Comparison of ENCODE assay signal across 23 cellular contexts in genomic region chr11:2576116-2576515, GRCh38.
DNase-seq lines count a peak whose midpoint lies in the region; ATAC-seq and TF ChIP-seq lines count a peak whose summit lies in the region.
"Had no signal": no experiment of that assay in that cellular context is flagged by ENCODE, and none has a peak within 500 bp of the region (broad histone marks: within the 10 kb centered on the region; RNA-seq: fewer than 3 reads in every experiment).

No MANE protein-coding gene starts in this region.

- no peaks in the 10 kb centered on the region for H3K9me3 ChIP-seq in OCI-LY7 (ENCODE audit: low read length)
- H3K9me3 ChIP-seq: Caco-2, heart right ventricle, uterus had no signal

- no peaks in the 10 kb centered on the region for H3K4me1 Mint-ChIP-seq in activated CD4-positive, alpha-beta T cell treated with anti-CD3 and anti-CD28 coated beads for 36 hours
- H3K4me1 Mint-ChIP-seq in WTC11 = no peaks in the 10 kb centered on the region

- no peak overlapping the region for H3K4me3 Mint-ChIP-seq in activated CD4-positive, alpha-beta T cell treated with anti-CD3 and anti-CD28 coated beads for 36 hours
- H3K4me3 Mint-ChIP-seq in WTC11 = no peak overlapping the region

- DNase-seq in activated CD4-positive, alpha-beta T cell treated with anti-CD3 and anti-CD28 coated beads for 36 hours = peak; percentile 1
- DNase-seq in activated CD4-positive, alpha-beta T cell treated with anti-CD3 and anti-CD28 coated beads for 48 hours = no peak
- peak; percentile 6 for DNase-seq in WTC11 (ENCODE audit: low spot score)
- DNase-seq in left lobe of liver (ENCODE audit: low spot score) = peak; percentile 40
- DNase-seq in posterior vena cava (ENCODE audit: low spot score) = peak; percentile 62
- DNase-seq in DMS53 (lab: John Stamatoyannopoulos, UW) = no peak
- DNase-seq in OCI-LY7 (ENCODE audit: low spot score) = no peak
- DNase-seq: activated CD4-positive, alpha-beta T cell treated with anti-CD3 and anti-CD28 coated beads, Interleukin-2, amount 50 U/mL, for 48 hours; Caco-2; HCEC 1CT; MV-4-11; naive B cell; NCI-H1694 treated with DMSO at 0.1 percent for 48 hours; NCI-H345; PC-3 had no signal

- no peaks in the 10 kb centered on the region for H4K20me1 ChIP-seq in OCI-LY7 (ENCODE audit: insufficient read depth, low read length)

- H3K36me3 ChIP-seq in OCI-LY7 (ENCODE audit: insufficient read depth, low read length) = no peaks in the 10 kb centered on the region
- H3K36me3 ChIP-seq: SJSA1, uterus had no signal

- H3K4me1 ChIP-seq in OCI-LY7 (ENCODE audit: insufficient read depth, low read length, poor library complexity, severe bottlenecking) = no peaks in the 10 kb centered on the region
- H3K4me1 ChIP-seq: uterus had no signal

- TF ChIP-seq CTCF in WTC11 (IDR thresholded peaks at IDR 0.05) (no peak), OCI-LY7 (conservative IDR thresholded peaks at IDR 0.05; ENCODE audit: low read length) (no peak)

- no peak overlapping the region for H2AFZ ChIP-seq in OCI-LY7 (ENCODE audit: low read length)

- POLR2A ChIA-PET in activated CD4-positive, alpha-beta T cell treated with anti-CD3 and anti-CD28 coated beads for 36 hours (lab: Charles Lee) = no interaction called here
- POLR2A ChIA-PET in WTC11 (lab: Charles Lee) (no interaction called here), OCI-LY7 (lab: Charles Lee) (no interaction called here)

- H3K4me3 ChIP-seq in OCI-LY7 (ENCODE audit: low read depth, low read length, poor library complexity, severe bottlenecking) = no peak overlapping the region
- H3K4me3 ChIP-seq: heart right ventricle, SJSA1, smooth muscle cell, uterus had no signal

- CTCF ChIA-PET in activated CD4-positive, alpha-beta T cell treated with anti-CD3 and anti-CD28 coated beads for 36 hours (lab: Charles Lee) = interaction anchor here (1.1 kb wide), 1 partner anchor 43 kb away, joined by 3 read pairs; no protein-coding TSS in a partner anchor
- CTCF ChIA-PET in WTC11 (lab: Charles Lee) (no interaction called here), OCI-LY7 (lab: Charles Lee; ENCODE audit: unreplicated experiment) (no interaction called here)

- no peaks in the 10 kb centered on the region for H3K9me2 ChIP-seq in OCI-LY7 (ENCODE audit: insufficient read depth, low read length)

- no peaks in the 10 kb centered on the region for H3K79me2 ChIP-seq in OCI-LY7 (ENCODE audit: insufficient read depth, low read depth, low read length)

- H3K9me3 Mint-ChIP-seq in activated CD4-positive, alpha-beta T cell treated with anti-CD3 and anti-CD28 coated beads for 36 hours (ENCODE audit: low read depth) = no peaks in the 10 kb centered on the region
- H3K9me3 Mint-ChIP-seq in WTC11 = no peaks in the 10 kb centered on the region
- H3K9me3 Mint-ChIP-seq: activated naive CD4-positive, alpha-beta T cell treated with anti-CD3 and anti-CD28 coated beads, Interleukin-2, amount 50 U/mL, for 72 hours; naive B cell had no signal

- H3K36me3 Mint-ChIP-seq in activated CD4-positive, alpha-beta T cell treated with anti-CD3 and anti-CD28 coated beads for 36 hours (ENCODE audit: low read depth) = no peaks in the 10 kb centered on the region
- H3K36me3 Mint-ChIP-seq in WTC11 = no peaks in the 10 kb centered on the region
- H3K36me3 Mint-ChIP-seq: activated naive CD4-positive, alpha-beta T cell treated with anti-CD3 and anti-CD28 coated beads, Interleukin-2, amount 50 U/mL, for 72 hours; naive B cell had no signal

- no peak for ATAC-seq in activated CD4-positive, alpha-beta T cell treated with anti-CD3 and anti-CD28 coated beads for 36 hours
- ATAC-seq in WTC11 (no peak), left lobe of liver (no peak), GM21515 (IDR thresholded peaks at IDR 0.05; ENCODE audit: unreplicated experiment) (no peak)
- ATAC-seq: activated naive CD4-positive, alpha-beta T cell treated with anti-CD3 and anti-CD28 coated beads, Interleukin-2, amount 50 U/mL, for 72 hours; heart right ventricle; PC-3 had no signal

- intact Hi-C loops in activated CD4-positive, alpha-beta T cell treated with anti-CD3 and anti-CD28 coated beads for 36 hours (cut with DNase I, micrococcal nuclease) = no loop called here
- intact Hi-C loops in posterior vena cava (cut with DNase I) = no loop called here
- intact Hi-C loops in OCI-LY7 (cut with micrococcal nuclease; ENCODE audit: unreplicated experiment) = no loop called here

- no peak overlapping the region for H3K4me2 ChIP-seq in OCI-LY7 (ENCODE audit: low read length)
- H3K4me2 ChIP-seq: smooth muscle cell had no signal

- H3K27ac Mint-ChIP-seq in activated CD4-positive, alpha-beta T cell treated with anti-CD3 and anti-CD28 coated beads for 36 hours = no peak overlapping the region
- H3K27ac Mint-ChIP-seq in WTC11 = no peak overlapping the region
- H3K27ac Mint-ChIP-seq: activated naive CD4-positive, alpha-beta T cell treated with anti-CD3 and anti-CD28 coated beads, Interleukin-2, amount 50 U/mL, for 72 hours; naive B cell; progenitor cell of endocrine pancreas had no signal

- no TSS peak for BruUV-seq in OCI-LY7 (replicated peaks; lab: Mats Ljungman, UMichigan)

- H3K27me3 Mint-ChIP-seq in activated CD4-positive, alpha-beta T cell treated with anti-CD3 and anti-CD28 coated beads for 36 hours = no peaks in the 10 kb centered on the region
- H3K27me3 Mint-ChIP-seq in WTC11 (ENCODE audit: low read depth) = peaks cover 52% of the 10 kb centered on the region
- H3K27me3 Mint-ChIP-seq: naive B cell had no signal

- H3K27ac ChIP-seq in OCI-LY7 (ENCODE audit: low read depth, low read length, poor library complexity, severe bottlenecking) = no peak overlapping the region
- H3K27ac ChIP-seq: 22Rv1, heart right ventricle, SJSA1, uterus had no signal

TF ChIP-seq in WTC11, 78 proteins besides CTCF, POLR2A, EP300 and RAD21:
- TF ChIP-seq, protein P1, sequence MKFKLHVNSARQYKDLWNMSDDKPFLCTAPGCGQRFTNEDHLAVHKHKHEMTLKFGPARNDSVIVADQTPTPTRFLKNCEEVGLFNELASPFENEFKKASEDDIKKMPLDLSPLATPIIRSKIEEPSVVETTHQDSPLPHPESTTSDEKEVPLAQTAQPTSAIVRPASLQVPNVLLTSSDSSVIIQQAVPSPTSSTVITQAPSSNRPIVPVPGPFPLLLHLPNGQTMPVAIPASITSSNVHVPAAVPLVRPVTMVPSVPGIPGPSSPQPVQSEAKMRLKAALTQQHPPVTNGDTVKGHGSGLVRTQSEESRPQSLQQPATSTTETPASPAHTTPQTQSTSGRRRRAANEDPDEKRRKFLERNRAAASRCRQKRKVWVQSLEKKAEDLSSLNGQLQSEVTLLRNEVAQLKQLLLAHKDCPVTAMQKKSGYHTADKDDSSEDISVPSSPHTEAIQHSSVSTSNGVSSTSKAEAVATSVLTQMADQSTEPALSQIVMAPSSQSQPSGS (CRISPR knock-in tag; IDR thresholded peaks at IDR 0.05; ENCODE audit: borderline replicate concordance, low read depth) = no peak
- TF ChIP-seq E2F5 (CRISPR knock-in tag; IDR thresholded peaks at IDR 0.05) = no peak
TF ChIP-seq in WTC11: peak in this region for 0.

Comparison
In these comparisons a context has a peak if more than half of its experiments do, and no peak if none do; other contexts are left out.
1. DNase-seq: peak in activated CD4-positive, alpha-beta T cell treated with anti-CD3 and anti-CD28 coated beads for 36 hours (single experiment), WTC11 (single experiment), left lobe of liver (single experiment) and posterior vena cava (single experiment); none in activated CD4-positive, alpha-beta T cell treated with anti-CD3 and anti-CD28 coated beads for 48 hours (single experiment), DMS53 (single experiment) and OCI-LY7 (single experiment).